Comparison of ENCODE assay signal across 11 cellular contexts in the genomic region with DNA sequence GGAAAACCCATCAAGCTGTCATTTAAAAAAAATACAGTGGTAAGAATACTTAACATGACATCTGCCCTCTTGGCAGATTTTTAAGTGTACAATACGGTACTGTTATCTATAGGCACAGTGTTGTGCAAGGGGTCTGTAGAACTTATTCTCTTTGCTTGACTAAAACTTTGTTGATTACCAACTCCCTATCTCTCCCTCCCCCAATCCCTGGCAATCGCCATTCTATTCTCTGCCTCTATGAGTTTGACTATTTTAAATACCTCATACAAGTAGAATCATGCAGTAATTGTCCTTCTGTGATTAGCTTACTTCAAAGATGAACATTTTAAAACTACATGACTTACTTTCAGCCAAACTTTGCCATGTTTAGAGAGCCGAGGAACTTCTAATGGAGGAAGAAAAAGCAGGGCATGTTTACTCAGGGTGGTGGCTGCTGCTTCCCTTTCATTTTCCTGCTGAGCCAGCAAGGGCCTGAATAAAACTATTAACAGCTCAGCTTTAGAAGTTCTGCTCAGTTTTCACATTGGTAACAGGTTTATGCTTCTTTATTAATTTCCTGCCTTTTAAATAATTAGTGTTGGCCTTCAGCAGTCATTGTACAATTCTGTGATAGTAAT.
DNase-seq lines count a peak whose midpoint lies in the region; ATAC-seq, FAIRE-seq and TF ChIP-seq lines count a peak whose summit lies in the region.
"Had no signal": no experiment of that assay in that cellular context is flagged by ENCODE, and none has a peak within 500 bp of the region (broad histone marks: within the 10 kb centered on the region; RNA-seq: fewer than 3 reads in every experiment).

No MANE protein-coding gene starts in this region.

- peak; percentile 69 to 73 (median 72) for ATAC-seq in right lobe of liver
- ATAC-seq: T-helper 17 cell had no signal

- TF ChIP-seq POLR2A in right lobe of liver (IDR thresholded peaks at IDR 0.05) (no peak), thyroid gland (IDR thresholded peaks at IDR 0.05) (no peak)

- H3K9ac ChIP-seq in colonic mucosa (ENCODE audit: low read depth in 2 of 2, low read length in 2 of 2) (no peak overlapping the region), kidney (ENCODE audit: low read length in 2 of 2) (no peak overlapping the region)

- intact Hi-C loops in colonic mucosa (cut with DNase I): no loop called here
- intact Hi-C loops in right lobe of liver (cut with DNase I): no loop called here
- intact Hi-C loops in thyroid gland (cut with DNase I): no loop called here
- intact Hi-C loops in kidney (cut with DNase I): no loop called here

- no peak overlapping the region for H3K4me3 ChIP-seq in colonic mucosa
- no peak overlapping the region for H3K4me3 ChIP-seq in right lobe of liver
- no peak overlapping the region for H3K4me3 ChIP-seq in thyroid gland (replicated peaks in 1 of 3)
- H3K4me3 ChIP-seq in kidney (ENCODE audit: low read length in 2 of 2): no peak overlapping the region

- no peak for FAIRE-seq in kidney (lab: Jason Lieb, UNC)

- H3K36me3 ChIP-seq in colonic mucosa (no peaks in the 10 kb centered on the region), right lobe of liver (no peaks in the 10 kb centered on the region), thyroid gland (no peaks in the 10 kb centered on the region), kidney (ENCODE audit: control insufficient read depth in 1 of 2, insufficient read depth in 2 of 2, low read length in 2 of 2) (no peaks in the 10 kb centered on the region)

- 28% methylated on average over 3 of the region's 3 CpGs for WGBS in right lobe of liver (ENCODE audit: insufficient coverage, low coverage, low lambda C conversion rate, missing lambda C conversion rate)
- whole genome bisulfite sequencing in thyroid gland, 2 donors: 29 to 41% methylated on average over 3 of the region's 3 CpGs

- peak overlapping the region; percentile 77 for H3K27ac ChIP-seq in colonic mucosa
- H3K27ac ChIP-seq in right lobe of liver: peak overlapping the region; percentile 45 to 63 (median 45)
- peak overlapping the region; percentile 31 to 67 (median 55) for H3K27ac ChIP-seq in thyroid gland
- H3K27ac ChIP-seq in kidney (ENCODE audit: low read depth in 2 of 2, low read length in 2 of 2): peak overlapping the region in 1 of 2 donors; percentile 32

- DNase-seq in OCI-M1 (lab: John Stamatoyannopoulos, UW) (peak; percentile 83), colonic mucosa (peak; percentile 45), right lobe of liver (no peak), thyroid gland (peak in 1 of 2 donors; percentile 13), T-helper 1 cell (no peak), inferior parietal cortex (ENCODE audit: extremely low spot score) (no peak), kidney (no peak)
- DNase-seq: central memory CD4-positive, alpha-beta T cell; NCI-H524 treated with DMSO at 0.1 percent for 48 hours; nucleus accumbens; T-helper 17 cell had no signal

- H3K4me1 ChIP-seq in colonic mucosa (peaks cover 3% of the 10 kb centered on the region), right lobe of liver (peaks cover 0 to 10% (median 0%) of the 10 kb centered on the region in 4 donors), thyroid gland (peaks cover 5 to 18% of the 10 kb centered on the region in 2 donors), kidney (ENCODE audit: control insufficient read depth in 1 of 2, insufficient read depth in 1 of 2, low read depth in 1 of 2, low read length in 2 of 2) (peaks cover 0 to 7% of the 10 kb centered on the region in 2 donors)

- no peak for TF ChIP-seq CTCF in colonic mucosa (IDR thresholded peaks at IDR 0.05)
- no peak for TF ChIP-seq CTCF in right lobe of liver (IDR thresholded peaks at IDR 0.05)
- TF ChIP-seq CTCF in thyroid gland (IDR thresholded peaks at IDR 0.05): no peak
- TF ChIP-seq CTCF in kidney (IDR thresholded peaks at IDR 0.05; ENCODE audit: borderline replicate concordance, extremely low read depth, insufficient read depth): no peak

- no peaks in the 10 kb centered on the region for H3K9me3 ChIP-seq in colonic mucosa
- no peaks in the 10 kb centered on the region for H3K9me3 ChIP-seq in right lobe of liver
- H3K9me3 ChIP-seq in thyroid gland: no peaks in the 10 kb centered on the region
- H3K9me3 ChIP-seq in kidney (ENCODE audit: control insufficient read depth in 1 of 2, low read length in 2 of 2): no peaks in the 10 kb centered on the region

- H3K27me3 ChIP-seq in colonic mucosa (no peaks in the 10 kb centered on the region), right lobe of liver (no peaks in the 10 kb centered on the region), thyroid gland (no peaks in the 10 kb centered on the region)

Comparison
In these comparisons a context has a peak if more than half of its experiments do, and no peak if none do; other contexts are left out.
1. DNase-seq: peak in OCI-M1 (single experiment) and colonic mucosa (single experiment); none in right lobe of liver (0 of 3), T-helper 1 cell (0 of 5), inferior parietal cortex (single experiment) and kidney (single experiment).